Comparison of ENCODE assay signal across 23 cellular contexts in the genomic region with DNA sequence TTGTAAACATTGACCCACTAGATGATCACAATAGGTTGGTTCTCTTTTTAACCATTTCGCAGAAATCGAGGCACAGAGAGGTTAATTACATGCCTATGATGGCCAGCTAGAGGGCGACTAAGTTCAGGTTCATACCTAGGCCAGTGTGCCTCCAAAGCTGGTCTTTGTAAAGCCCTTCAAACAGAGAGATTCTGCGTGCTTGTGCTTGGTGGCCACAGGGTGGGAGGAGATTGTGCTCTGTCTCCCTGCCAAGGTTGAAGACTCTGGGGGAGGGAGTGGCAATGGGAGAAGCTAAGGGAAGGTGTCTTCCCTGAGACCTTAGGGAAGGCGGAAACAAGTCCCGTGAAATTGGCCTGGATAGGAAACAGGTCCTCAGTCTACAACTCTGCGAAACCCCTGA.
"Had no signal": no experiment of that assay in that cellular context is flagged by ENCODE, and none has a peak within 500 bp of the region (broad histone marks: within the 10 kb centered on the region; RNA-seq: fewer than 3 reads in every experiment).

No MANE protein-coding gene starts in this region.

- FAIRE-seq: bronchial epithelial cell, colon, frontal cortex, keratinocyte, TTC549, urothelium cell line had no signal

- H3K4me3 ChIP-seq: skin epidermis, thoracic aorta had no signal

- H3K9me3 ChIP-seq: neutrophil, thoracic aorta had no signal

- DNase-seq: activated B cell treated with CpG ODN at 0.5 μM for 24 hours; activated CD4-positive, alpha-beta T cell treated with anti-CD3 and anti-CD28 coated beads, Interleukin-2, amount 50 U/mL, for 1 hour; activated CD8-positive, alpha-beta T cell treated with anti-CD3 and anti-CD28 coated beads for 36 hours; activated T-cell treated with anti-CD3 and anti-CD28 coated beads, Interleukin-2, amount 50 U/mL, for 48 hours; anterior cingulate cortex; effector CD8-positive, alpha-beta T cell; left cardiac atrium; left ventricle myocardium superior; stimulated activated CD4-positive, alpha-beta T cell treated with anti-CD3 and anti-CD28 coated beads, Interleukin-12 subunit alpha, Interleukin-12 subunit beta, amount 100 ng/mL, for 4 hours; stimulated activated CD4-positive, alpha-beta T cell treated with anti-CD3 and anti-CD28 coated beads, Interleukin-4, amount 100 ng/mL, for 1 hour; T-helper 1 cell; trophoblast cell had no signal

- H3K36me3 ChIP-seq: neutrophil, thoracic aorta had no signal

- ATAC-seq: activated CD8-positive, alpha-beta T cell treated with anti-CD3 and anti-CD28 coated beads for 36 hours; activated naive CD4-positive, alpha-beta T cell treated with anti-CD3 and anti-CD28 coated beads, Interleukin-2, amount 50 U/mL, for 72 hours; left cardiac atrium; left ventricle myocardium superior; sciatic nerve had no signal

- H3K27ac ChIP-seq: neutrophil, skin epidermis, thoracic aorta had no signal
